ENCODE assay signal across 16 cellular contexts in the genomic region with DNA sequence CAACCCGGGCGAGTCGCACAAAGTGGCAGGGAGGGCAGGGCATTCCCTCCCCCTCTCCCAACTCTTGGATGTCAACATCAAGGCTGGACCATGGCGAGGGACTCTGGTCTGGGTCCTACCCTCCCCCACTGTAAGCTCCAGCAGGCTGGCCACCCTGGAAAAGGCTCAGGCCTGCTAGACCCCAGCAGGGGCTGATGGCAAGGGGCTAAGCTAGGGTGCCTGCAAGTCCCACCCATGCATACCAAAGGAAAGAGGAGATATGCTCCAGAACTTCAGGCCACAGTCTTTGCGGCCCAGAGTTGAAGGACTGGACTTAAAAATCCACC. TPM values are rescaled to one million over a fixed set of nuclear protein-coding genes. Genes with fewer than 3 reads are reported as not detected.
DNase-seq lines count a peak whose midpoint lies in the region; ATAC-seq, FAIRE-seq and TF ChIP-seq lines count a peak whose summit lies in the region.
"Had no signal": no experiment of that assay in that cellular context is flagged by ENCODE, and none has a peak within 500 bp of the region (broad histone marks: within the 10 kb centered on the region; RNA-seq: fewer than 3 reads in every experiment).

No MANE protein-coding gene starts in this region.

- H3K27me3 ChIP-seq in OCI-LY3 (ENCODE audit: low read depth, low read length) (no peaks in the 10 kb centered on the region), K562 (ENCODE audit: control insufficient read depth in 2 of 2, insufficient read depth in 2 of 2, low read length in 2 of 2) (no peaks in the 10 kb centered on the region)
- H3K27me3 ChIP-seq: neural progenitor cell, uterus had no signal

- H3K27ac Mint-ChIP-seq in stimulated activated naive B cell treated with anti-CD40 and anti-IgM and Interleukin-4, amounts not matched to agents 10 μg/mL and 1 μg/mL and 100 μg/mL, for 72 hours, result peak overlapping the region; percentile 14
- H3K27ac Mint-ChIP-seq: dendritic cell treated with granulocyte-macrophage colony-stimulating factor and Interleukin-4, amounts not matched to agents 40 ng/mL and 50 ng/mL, for 4 days; neural progenitor cell had no signal

- CTCF ChIA-PET in K562 (lab: Yijun Ruan, JAX; ENCODE audit: low intra/inter-chr PET ratio), result no interaction called here

- H3K4me1 Mint-ChIP-seq in activated T-cell treated with anti-CD3 and anti-CD28 coated beads, Interleukin-2, amount 50 U/mL, for 4 hours (ENCODE audit: low read depth), result peaks cover 42% of the 10 kb centered on the region
- H3K4me1 Mint-ChIP-seq in stimulated activated naive B cell treated with anti-CD40 and anti-IgM and Interleukin-4, amounts not matched to agents 10 μg/mL and 1 μg/mL and 100 μg/mL, for 72 hours, result peaks cover 65 to 90% of the 10 kb centered on the region in 2 donors

- WGBS in K562 (ENCODE audit: insufficient coverage, low coverage, missing lambda C conversion rate), result 72% methylated on average over 5 of the region's 5 CpGs

- FAIRE-seq in K562 (lab: Jason Lieb, UNC), result no peak

- TF ChIP-seq POLR2A in K562 (conservative IDR thresholded peaks at IDR 0.05), result no peak

- H3K4me3 ChIP-seq in OCI-LY3 (ENCODE audit: low read length) (no peak overlapping the region), K562 (no peak overlapping the region)
- H3K4me3 ChIP-seq: neural progenitor cell, uterus had no signal

- H3K9ac ChIP-seq in OCI-LY3 (ENCODE audit: low read length), result no peak overlapping the region
- H3K9ac ChIP-seq in K562 (ENCODE audit: insufficient read depth in 1 of 2, low read depth in 2 of 2, low read length in 2 of 2), result peak overlapping the region in 1 of 2 experiments; percentile 65; a peak in 2 of 4 replicates
- H3K9ac ChIP-seq: neural progenitor cell had no signal

- ATAC-seq in activated T-cell treated with anti-CD3 and anti-CD28 coated beads, Interleukin-2, amount 50 U/mL, for 4 hours, result peak; percentile 17 to 27
- ATAC-seq in K562 (no peak), GM21529 (IDR thresholded peaks at IDR 0.05; ENCODE audit: unreplicated experiment) (no peak), GM19395 (IDR thresholded peaks at IDR 0.05; ENCODE audit: unreplicated experiment) (no peak)
- ATAC-seq in stimulated activated naive B cell treated with anti-CD40 and anti-IgM and Interleukin-4, amounts not matched to agents 10 μg/mL and 1 μg/mL and 100 μg/mL, for 72 hours (replicated peaks), result no peak
- ATAC-seq: sciatic nerve had no signal

- TF ChIP-seq CTCF in OCI-LY3 (IDR thresholded peaks at IDR 0.05; ENCODE audit: low read depth, low read length), result no peak
- no peak for TF ChIP-seq CTCF in K562 (IDR thresholded peaks at IDR 0.05 in 2 of 3, conservative IDR thresholded peaks at IDR 0.05 in 1 of 3; ENCODE audit: insufficient read depth in 2 of 3, low read depth in 1 of 3, low read length in 3 of 3)

- H4K20me1 ChIP-seq in OCI-LY3 (ENCODE audit: insufficient read depth, low read length) (peaks cover 87% of the 10 kb centered on the region), K562 (replicated peaks; ENCODE audit: control insufficient read depth, insufficient read depth, low read length) (peaks cover 24% of the 10 kb centered on the region)

- H3K9me3 ChIP-seq in OCI-LY3 (ENCODE audit: insufficient read depth, low read length), result no peaks in the 10 kb centered on the region
- no peaks in the 10 kb centered on the region for H3K9me3 ChIP-seq in K562 (replicated peaks; ENCODE audit: control insufficient read depth, insufficient read depth, low read depth, low read length)
- H3K9me3 ChIP-seq: uterus had no signal

- peaks cover 22% of the 10 kb centered on the region for H3K9me1 ChIP-seq in K562 (ENCODE audit: control insufficient read depth, insufficient read depth, low read length)

- TF ChIP-seq RAD21 in K562 (CRISPR knock-in tag; conservative IDR thresholded peaks at IDR 0.05 in 1 of 2, IDR thresholded peaks at IDR 0.05 in 1 of 2), result no peak

- peaks cover 49% of the 10 kb centered on the region for H3K4me1 ChIP-seq in OCI-LY3 (ENCODE audit: low read length)
- peaks cover 90 to 92% of the 10 kb centered on the region in 2 experiments for H3K4me1 ChIP-seq in K562 (replicated peaks in 1 of 2; ENCODE audit: control insufficient read depth in 2 of 2, insufficient read depth in 2 of 2, low read length in 2 of 2)

- H3K4me2 ChIP-seq in OCI-LY3 (ENCODE audit: low read length) (peak overlapping the region; percentile 47), K562 (ENCODE audit: insufficient read depth, low read length) (peak overlapping the region; percentile 48; the same call in 1 of the 2 replicates)
- H3K4me2 ChIP-seq: neural progenitor cell had no signal

- no peak for TF ChIP-seq EP300 in K562 (IDR thresholded peaks at IDR 0.05; ENCODE audit: low read length)

- H3K27me3 Mint-ChIP-seq in activated T-cell treated with anti-CD3 and anti-CD28 coated beads, Interleukin-2, amount 50 U/mL, for 4 hours (ENCODE audit: low read depth), result no peaks in the 10 kb centered on the region
- H3K27me3 Mint-ChIP-seq in stimulated activated naive B cell treated with anti-CD40 and anti-IgM and Interleukin-4, amounts not matched to agents 10 μg/mL and 1 μg/mL and 100 μg/mL, for 72 hours, result no peaks in the 10 kb centered on the region
- H3K27me3 Mint-ChIP-seq: dendritic cell treated with granulocyte-macrophage colony-stimulating factor and Interleukin-4, amounts not matched to agents 40 ng/mL and 50 ng/mL, for 4 days; IgD-negative memory B cell had no signal

- H3K27ac ChIP-seq in OCI-LY3 (ENCODE audit: low read length), result no peak overlapping the region
- no peak overlapping the region; the same call in 2 of the 3 replicates for H3K27ac ChIP-seq in K562 (ENCODE audit: extremely low read depth, low read depth, low read length)
- H3K27ac ChIP-seq: neural progenitor cell, uterus had no signal

- peaks cover 3% of the 10 kb centered on the region for H3K36me3 Mint-ChIP-seq in activated T-cell treated with anti-CD3 and anti-CD28 coated beads, Interleukin-2, amount 50 U/mL, for 4 hours (ENCODE audit: insufficient read depth)
- peaks cover 25 to 50% of the 10 kb centered on the region in 2 donors for H3K36me3 Mint-ChIP-seq in stimulated activated naive B cell treated with anti-CD40 and anti-IgM and Interleukin-4, amounts not matched to agents 10 μg/mL and 1 μg/mL and 100 μg/mL, for 72 hours

- POLR2A ChIA-PET in K562 (lab: Yijun Ruan, JAX), result interaction anchor here (0.5 to 2.5 kb wide), 6 partner anchors 9 to 107 kb away, joined by 3 to 9 read pairs (median 3); no protein-coding TSS in a partner anchor

- H3K4me3 Mint-ChIP-seq in activated T-cell treated with anti-CD3 and anti-CD28 coated beads, Interleukin-2, amount 50 U/mL, for 4 hours, result peak overlapping the region; percentile 58
- peak overlapping the region in 1 of 2 donors; percentile 16 for H3K4me3 Mint-ChIP-seq in stimulated activated naive B cell treated with anti-CD40 and anti-IgM and Interleukin-4, amounts not matched to agents 10 μg/mL and 1 μg/mL and 100 μg/mL, for 72 hours
- H3K4me3 Mint-ChIP-seq: dendritic cell treated with granulocyte-macrophage colony-stimulating factor and Interleukin-4, amounts not matched to agents 40 ng/mL and 50 ng/mL, for 4 days; neural progenitor cell had no signal

- DNase-seq in activated T-cell treated with anti-CD3 and anti-CD28 coated beads, Interleukin-2, amount 50 U/mL, for 4 hours, result no peak
- no peak for DNase-seq in activated T-cell treated with anti-CD3 and anti-CD28 coated beads, Interleukin-2, amount 50 U/mL, for 1 hour
- DNase-seq in K562 (ENCODE audit: extremely low read depth in 1 of 4, low spot score in 3 of 4) (no peak), germinal center (ENCODE audit: low spot score) (no peak)
- no peak for DNase-seq in stimulated activated naive B cell treated with anti-CD40 and anti-IgM and Interleukin-4, amounts not matched to agents 10 μg/mL and 1 μg/mL and 100 μg/mL, for 72 hours
- DNase-seq: NCI-H1436; NCI-H226; stimulated activated CD4-positive, alpha-beta T cell treated with anti-CD3 and anti-CD28 coated beads, Interleukin-4, amount 100 ng/mL, for 24 hours; uterus had no signal

- H3K9me3 Mint-ChIP-seq in activated T-cell treated with anti-CD3 and anti-CD28 coated beads, Interleukin-2, amount 50 U/mL, for 4 hours, result no peaks in the 10 kb centered on the region
- no peaks in the 10 kb centered on the region for H3K9me3 Mint-ChIP-seq in stimulated activated naive B cell treated with anti-CD40 and anti-IgM and Interleukin-4, amounts not matched to agents 10 μg/mL and 1 μg/mL and 100 μg/mL, for 72 hours
- H3K9me3 Mint-ChIP-seq: dendritic cell treated with granulocyte-macrophage colony-stimulating factor and Interleukin-4, amounts not matched to agents 40 ng/mL and 50 ng/mL, for 4 days; IgD-negative memory B cell; neural progenitor cell had no signal

- H3K79me2 ChIP-seq in OCI-LY3 (ENCODE audit: low read length), result peaks cover 94% of the 10 kb centered on the region
- peaks cover 96% of the 10 kb centered on the region for H3K79me2 ChIP-seq in K562 (ENCODE audit: control insufficient read depth, insufficient read depth, low read length)

- intact Hi-C loops in K562 (cut with micrococcal nuclease), result no loop called here

- in situ Hi-C loops in K562 (cut with MboI), result no loop called here

- no TSS peak for BruUV-seq in K562 (replicated peaks; lab: Mats Ljungman, UMichigan)

- peaks cover 20% of the 10 kb centered on the region for H3K36me3 ChIP-seq in OCI-LY3 (replicated peaks; ENCODE audit: low read depth, low read length)
- peaks cover 82% of the 10 kb centered on the region for H3K36me3 ChIP-seq in K562 (ENCODE audit: control insufficient read depth, insufficient read depth, low read length)
- H3K36me3 ChIP-seq: neural progenitor cell, uterus had no signal

- H2AFZ ChIP-seq in OCI-LY3 (ENCODE audit: low read depth, low read length) (no peak overlapping the region), K562 (ENCODE audit: low read depth, low read length) (no peak overlapping the region)
- H2AFZ ChIP-seq: neural progenitor cell had no signal

RNA-seq across cellular contexts. Expression of gene ST3GAL2, which starts 19.9 kb away (rescaled TPM):
- 10 to 100 TPM; 15.0 to 18.1 (median 15.6) TPM for total RNA-seq in activated T-cell treated with anti-CD3 and anti-CD28 coated beads, Interleukin-2, amount 50 U/mL, for 4 hours
- total RNA-seq in K562 (2011; cell fraction: chromatin; rRNA removed; ENCODE audit: low replicate concordance), result 87.4 and 216 TPM in 2 replicates
- total RNA-seq in K562 (2011; cell fraction: nucleolus; rRNA removed), result 182 and 184 TPM in 2 replicates
- total RNA-seq in K562 (2011; cell fraction: nucleoplasm; rRNA removed), result 128 and 145 TPM in 2 replicates
- total RNA-seq in K562 (2014; rRNA removed) (75.5 and 95.5 TPM in 2 replicates), K562 (2014; rRNA removed; fragmentation: Illumina TruSeq; extraction: Trizol) (23.7 and 31.8 TPM in 2 replicates), K562 (2015; rRNA removed; fragmentation: Illumina TruSeq; extraction: Trizol) (48.9 and 53.8 TPM in 2 replicates), K562 (2021) (98.9 and 108 TPM in 2 replicates)
- polyA plus RNA-seq in K562 (2011; rRNA removed) (34.3 and 40.9 TPM in 2 replicates), K562 (2014; fragmentation: Illumina TruSeq; extraction: Trizol) (25.1 and 50.7 TPM in 2 replicates), K562 (2014; fragmentation: Nextera tagmentation; extraction: Ambion mirVana) (1 to 10 TPM; 1.5 to 2.4 TPM), K562 (2014; rRNA removed) (50.5 and 57.8 TPM in 2 replicates)
- polyA plus RNA-seq in K562 (2011; cell fraction: cytosol; rRNA removed), result 50.0 and 87.1 TPM in 2 replicates
- polyA plus RNA-seq in K562 (2011; cell fraction: nucleus; rRNA removed), result 25.8 and 38.5 TPM in 2 replicates
- 67.8 and 92.0 TPM in 2 replicates for polyA plus RNA-seq in K562 (2012)
- 57.6 and 96.4 TPM in 2 replicates for polyA minus RNA-seq in K562 (2011; rRNA and poly(A)+ RNA removed)
- 126 and 151 TPM in 2 replicates for polyA minus RNA-seq in K562 (2011; cell fraction: cytosol; rRNA and poly(A)+ RNA removed)
- 24.9 and 34.4 TPM in 2 replicates for polyA minus RNA-seq in K562 (2011; cell fraction: nucleus; rRNA and poly(A)+ RNA removed)

RNA-seq across cellular contexts. Expression of gene FCSK, which starts 35.4 kb away (rescaled TPM):
- 10 to 100 TPM; 17.7 to 20.5 (median 19.2) TPM for total RNA-seq in activated T-cell treated with anti-CD3 and anti-CD28 coated beads, Interleukin-2, amount 50 U/mL, for 4 hours
- 66.2 and 212 TPM in 2 replicates for total RNA-seq in K562 (2011; cell fraction: chromatin; rRNA removed; ENCODE audit: low replicate concordance)
- total RNA-seq in K562 (2011; cell fraction: nucleolus; rRNA removed), result 117 and 131 TPM in 2 replicates
- total RNA-seq in K562 (2011; cell fraction: nucleoplasm; rRNA removed), result 80.1 and 84.7 TPM in 2 replicates
- total RNA-seq in K562 (2014; rRNA removed) (12.6 and 15.6 TPM in 2 replicates), K562 (2014; rRNA removed; fragmentation: Illumina TruSeq; extraction: Trizol) (4.7 and 6.9 TPM in 2 replicates), K562 (2015; rRNA removed; fragmentation: Illumina TruSeq; extraction: Trizol) (7.4 and 7.7 TPM in 2 replicates), K562 (2021) (18.6 and 19.0 TPM in 2 replicates)
- polyA plus RNA-seq in K562 (2011; rRNA removed) (13.5 and 22.6 TPM in 2 replicates), K562 (2014; fragmentation: Illumina TruSeq; extraction: Trizol) (8.3 and 9.1 TPM in 2 replicates), K562 (2014; fragmentation: Nextera tagmentation; extraction: Ambion mirVana) (1 to 10 TPM in 1 of 2 experiments, under 1 TPM in 1; 0.92 to 1.1 TPM), K562 (2014; rRNA removed) (15.1 and 19.9 TPM in 2 replicates)
- 16.3 and 19.3 TPM in 2 replicates for polyA plus RNA-seq in K562 (2011; cell fraction: cytosol; rRNA removed)
- polyA plus RNA-seq in K562 (2011; cell fraction: nucleus; rRNA removed), result 115 and 146 TPM in 2 replicates
- polyA plus RNA-seq in K562 (2012), result 10.0 and 16.5 TPM in 2 replicates
- polyA minus RNA-seq in K562 (2011; rRNA and poly(A)+ RNA removed), result 7.5 and 9.5 TPM in 2 replicates
- polyA minus RNA-seq in K562 (2011; cell fraction: cytosol; rRNA and poly(A)+ RNA removed), result 8.0 and 12.0 TPM in 2 replicates
- polyA minus RNA-seq in K562 (2011; cell fraction: nucleus; rRNA and poly(A)+ RNA removed), result 25.0 and 31.0 TPM in 2 replicates

Comparison
In these comparisons a context has a peak if more than half of its experiments do, and no peak if none do; other contexts are left out.
1. ATAC-seq: peak in activated T-cell treated with anti-CD3 and anti-CD28 coated beads, Interleukin-2, amount 50 U/mL, for 4 hours (2 of 2); none in K562 (single experiment), stimulated activated naive B cell treated with anti-CD40 and anti-IgM and Interleukin-4, amounts not matched to agents 10 μg/mL and 1 μg/mL and 100 μg/mL, for 72 hours (0 of 2), GM21529 (single experiment) and GM19395 (single experiment).